Comparison of ENCODE assay signal across 13 cellular contexts in genomic region chr6:17473554-17473953, GRCh38.
A peak's percentile ranks its signal among the peaks of the same experiment; 100 is the strongest.
DNase-seq lines count a peak whose midpoint lies in the region; ATAC-seq, FAIRE-seq and TF ChIP-seq lines count a peak whose summit lies in the region.
"Had no signal": no experiment of that assay in that cellular context is flagged by ENCODE, and none has a peak within 500 bp of the region (broad histone marks: within the 10 kb centered on the region; RNA-seq: fewer than 3 reads in every experiment).

No MANE protein-coding gene starts in this region.

- H3K36me3 ChIP-seq in endodermal cell (ENCODE audit: control insufficient read depth, insufficient read depth, low read length): peaks cover 14% of the 10 kb centered on the region
- no peaks in the 10 kb centered on the region for H3K36me3 ChIP-seq in pancreas
- no peaks in the 10 kb centered on the region for H3K36me3 ChIP-seq in mammary epithelial cell (ENCODE audit: insufficient read depth, low read length)
- H3K36me3 ChIP-seq: right lobe of liver had no signal

- H2AFZ ChIP-seq in mammary epithelial cell (ENCODE audit: low read depth, low read length): no peak overlapping the region

- in situ Hi-C loops in mammary epithelial cell (cut with MboI; ENCODE audit: low sequenced_read_pairs in 2 of 2): no loop called here

- 78% methylated on average over 2 of the region's 2 CpGs; no CpG with 5 or more reads in 1 of the 2 experiments for WGBS in endodermal cell (ENCODE audit: insufficient coverage in 1 of 2, insufficient read length in 1 of 2), 2 experiments
- 63 to 66% methylated on average over 2 of the region's 2 CpGs for WGBS in pancreas, 2 donors
- 67% methylated on average over 2 of the region's 2 CpGs for WGBS in mammary epithelial cell (ENCODE audit: low coverage, missing lambda C conversion rate)

- DNase-seq in DMS 273 (lab: John Stamatoyannopoulos, UW; ENCODE audit: unreplicated experiment) (peak; percentile 78), NCI-H1930 (lab: John Stamatoyannopoulos, UW) (peak; percentile 7 to 54), endodermal cell (no peak), pancreas (no peak), mammary epithelial cell (no peak), GM19238 (ENCODE audit: insufficient read length, low spot score) (no peak)
- DNase-seq in activated naive CD4-positive, alpha-beta T cell treated with anti-CD3 and anti-CD28 coated beads, Interleukin-2, amount 50 U/mL, for 16 hours: no peak
- DNase-seq: activated naive CD4-positive, alpha-beta T cell treated with anti-CD3 and anti-CD28 coated beads, Interleukin-2, amount 10 ng/mL, durations not matched to agents 7 days and 5 days; H7; right lobe of liver; T-helper 17 cell had no signal

- FAIRE-seq in pancreas (lab: Jason Lieb, UNC): peak; percentile 73

- dilution Hi-C loops in mammary epithelial cell (cut with HindIII; ENCODE audit: low sequenced_read_pairs): no loop called here

- no peaks in the 10 kb centered on the region for H3K27me3 Mint-ChIP-seq in endodermal cell (ENCODE audit: insufficient read depth)

- H3K4me2 ChIP-seq in mammary epithelial cell (ENCODE audit: insufficient read depth, low read depth, low read length): no peak overlapping the region

- peaks cover 5% of the 10 kb centered on the region for H3K36me3 Mint-ChIP-seq in endodermal cell (ENCODE audit: low read depth)
- H3K36me3 Mint-ChIP-seq: activated naive CD4-positive, alpha-beta T cell treated with anti-CD3 and anti-CD28 coated beads, Interleukin-2, amount 10 ng/mL, durations not matched to agents 7 days and 5 days; memory B cell had no signal

- CTCF ChIA-PET in mammary epithelial cell (lab: Charles Lee; ENCODE audit: low non-redundant PET): no interaction called here

- intact Hi-C loops in pancreas (cut with DNase I): no loop called here
- intact Hi-C loops in mammary epithelial cell (cut with micrococcal nuclease): no loop called here

- H3K27ac ChIP-seq in endodermal cell (ENCODE audit: low read depth, low read length): no peak overlapping the region
- no peak overlapping the region for H3K27ac ChIP-seq in pancreas
- H3K27ac ChIP-seq in mammary epithelial cell (ENCODE audit: insufficient read depth, low read depth, low read length): no peak overlapping the region
- H3K27ac ChIP-seq: right lobe of liver had no signal

- H3K9ac ChIP-seq in endodermal cell (ENCODE audit: extremely low read depth, low read length, poor library complexity, severe bottlenecking) (no peak overlapping the region), mammary epithelial cell (ENCODE audit: insufficient read depth, low read length) (no peak overlapping the region)

- no peaks in the 10 kb centered on the region for H3K79me2 ChIP-seq in mammary epithelial cell (ENCODE audit: insufficient read depth, low read length)

- no peak overlapping the region for H3K4me3 Mint-ChIP-seq in endodermal cell
- H3K4me3 Mint-ChIP-seq: activated naive CD4-positive, alpha-beta T cell treated with anti-CD3 and anti-CD28 coated beads, Interleukin-2, amount 10 ng/mL, durations not matched to agents 7 days and 5 days; memory B cell; T-helper 17 cell had no signal

- ATAC-seq in pancreas (no peak), GM18868 (IDR thresholded peaks at IDR 0.05; ENCODE audit: unreplicated experiment) (no peak)
- ATAC-seq: T-helper 17 cell had no signal

- peak overlapping the region; percentile 36 for H3K27ac Mint-ChIP-seq in endodermal cell
- H3K27ac Mint-ChIP-seq: activated naive CD4-positive, alpha-beta T cell treated with anti-CD3 and anti-CD28 coated beads, Interleukin-2, amount 10 ng/mL, durations not matched to agents 7 days and 5 days; memory B cell; T-helper 17 cell had no signal

- H3K4me1 Mint-ChIP-seq in endodermal cell: peaks cover 28% of the 10 kb centered on the region
- H3K4me1 Mint-ChIP-seq: activated naive CD4-positive, alpha-beta T cell treated with anti-CD3 and anti-CD28 coated beads, Interleukin-2, amount 10 ng/mL, durations not matched to agents 7 days and 5 days; memory B cell had no signal

- TF ChIP-seq CTCF in endodermal cell (conservative IDR thresholded peaks at IDR 0.05) (no peak), pancreas (IDR thresholded peaks at IDR 0.05) (no peak), mammary epithelial cell (conservative IDR thresholded peaks at IDR 0.05 in 1 of 2, IDR thresholded peaks at IDR 0.05 in 1 of 2; ENCODE audit: extremely low read depth in 1 of 2, insufficient read depth in 1 of 2, low read depth in 1 of 2, low read length in 2 of 2) (no peak)

- H3K4me3 ChIP-seq in endodermal cell (ENCODE audit: low read length): no peak overlapping the region
- H3K4me3 ChIP-seq in pancreas: no peak overlapping the region
- H3K4me3 ChIP-seq in mammary epithelial cell (replicated peaks in 1 of 3; ENCODE audit: insufficient read depth in 1 of 3, low read depth in 2 of 3, low read length in 3 of 3): no peak overlapping the region
- H3K4me3 ChIP-seq: right lobe of liver had no signal

- H3K9me3 ChIP-seq in endodermal cell (ENCODE audit: control insufficient read depth, low read length): no peaks in the 10 kb centered on the region
- no peaks in the 10 kb centered on the region for H3K9me3 ChIP-seq in pancreas
- H3K9me3 ChIP-seq in mammary epithelial cell (replicated peaks; ENCODE audit: insufficient read depth, low read length): no peaks in the 10 kb centered on the region
- H3K9me3 ChIP-seq: right lobe of liver had no signal

- no peaks in the 10 kb centered on the region for H3K9me3 Mint-ChIP-seq in endodermal cell
- H3K9me3 Mint-ChIP-seq: activated naive CD4-positive, alpha-beta T cell treated with anti-CD3 and anti-CD28 coated beads, Interleukin-2, amount 10 ng/mL, durations not matched to agents 7 days and 5 days; memory B cell had no signal

- no peaks in the 10 kb centered on the region for H3K27me3 ChIP-seq in endodermal cell (ENCODE audit: control insufficient read depth, insufficient read depth, low read length, poor library complexity, severe bottlenecking)
- H3K27me3 ChIP-seq in pancreas: no peaks in the 10 kb centered on the region
- no peaks in the 10 kb centered on the region for H3K27me3 ChIP-seq in mammary epithelial cell (ENCODE audit: insufficient read depth, low read length)
- H3K27me3 ChIP-seq: right lobe of liver had no signal

- H3K4me1 ChIP-seq in endodermal cell (ENCODE audit: control insufficient read depth, insufficient read depth, low read length) (peaks cover 18% of the 10 kb centered on the region), pancreas (no peaks in the 10 kb centered on the region), mammary epithelial cell (ENCODE audit: insufficient read depth, low read length) (no peaks in the 10 kb centered on the region)

- H4K20me1 ChIP-seq in mammary epithelial cell (ENCODE audit: insufficient read depth, low read length): no peaks in the 10 kb centered on the region

- BruUV-seq in mammary epithelial cell (replicated peaks; lab: Mats Ljungman, UMichigan): no TSS peak

Comparison
In these comparisons a context has a peak if more than half of its experiments do, and no peak if none do; other contexts are left out.
1. DNase-seq: peak in DMS 273 (single experiment) and NCI-H1930 (2 of 2); none in endodermal cell (single experiment), pancreas (0 of 6), mammary epithelial cell (single experiment), GM19238 (single experiment) and activated naive CD4-positive, alpha-beta T cell treated with anti-CD3 and anti-CD28 coated beads, Interleukin-2, amount 50 U/mL, for 16 hours (single experiment).